Comparison of ENCODE assay signal across 16 cellular contexts in the genomic region with DNA sequence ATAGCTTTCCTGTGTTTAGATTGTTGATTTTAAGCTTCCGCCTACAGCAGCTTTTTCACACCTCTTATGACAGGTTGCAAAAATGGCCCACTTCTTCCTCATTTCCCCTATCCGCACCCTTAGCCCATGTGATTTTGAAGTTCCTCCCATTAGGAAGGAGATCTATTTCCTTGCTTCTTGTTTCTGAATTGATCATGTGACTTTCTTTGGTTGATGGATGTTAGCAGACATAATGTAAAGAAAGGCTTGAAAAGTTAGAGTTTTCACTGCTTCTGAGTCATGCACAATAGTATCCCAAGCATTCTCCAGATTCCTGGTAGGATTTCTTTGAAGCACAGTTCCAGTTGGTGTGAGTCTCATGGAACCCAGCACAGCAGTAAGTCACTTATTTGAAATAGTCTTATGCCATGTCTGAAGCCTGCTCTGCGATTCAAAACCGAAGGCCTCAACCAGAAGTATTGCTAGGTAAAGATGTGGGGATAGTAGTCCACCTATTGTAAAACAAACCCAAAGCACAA.
"Had no signal": no experiment of that assay in that cellular context is flagged by ENCODE, and none has a peak within 500 bp of the region (broad histone marks: within the 10 kb centered on the region; RNA-seq: fewer than 3 reads in every experiment).

No MANE protein-coding gene starts in this region.

- H3K4me1 ChIP-seq: ascending aorta, lower lobe of right lung, prostate gland, sigmoid colon had no signal

- H3K27me3 ChIP-seq: ascending aorta, cardiac muscle cell, hepatocyte, sigmoid colon had no signal

- ATAC-seq: activated CD8-positive, alpha-beta T cell treated with anti-CD3 and anti-CD28 coated beads, Interleukin-2, amount 10 ng/mL, durations not matched to agents 7 days and 5 days; lower lobe of right lung; naive thymus-derived CD4-positive, alpha-beta T cell; stimulated activated naive CD8-positive, alpha-beta T cell treated with anti-CD3 and anti-CD28 coated beads, Interleukin-15, Interleukin-2, amounts not matched to agents 100 U/mL and 50 U/mL, for 24 hours had no signal

- H3K36me3 ChIP-seq: ascending aorta, cardiac muscle cell, lower lobe of right lung, prostate gland, sigmoid colon had no signal

- H3K4me2 ChIP-seq: hepatocyte had no signal

- DNase-seq: activated CD4-positive, alpha-beta T cell treated with anti-CD3 and anti-CD28 coated beads for 4 hours; activated CD8-positive, alpha-beta memory T cell treated with anti-CD3 and anti-CD28 coated beads, Interleukin-2, amount 50 U/mL, for 48 hours; activated CD8-positive, alpha-beta T cell treated with anti-CD3 and anti-CD28 coated beads, Interleukin-2, amount 10 ng/mL, durations not matched to agents 7 days and 5 days; activated naive CD4-positive, alpha-beta T cell; cortex of kidney; effector memory CD4-positive, alpha-beta T cell; lower lobe of right lung; naive thymus-derived CD4-positive, alpha-beta T cell; occipital lobe; sigmoid colon; stimulated activated CD4-positive, alpha-beta T cell treated with anti-CD3 and anti-CD28 coated beads, Interleukin-2, amount 100 ng/mL, for 48 hours; stimulated activated naive CD8-positive, alpha-beta T cell treated with anti-CD3 and anti-CD28 coated beads, Interleukin-15, Interleukin-2, amounts not matched to agents 100 U/mL and 50 U/mL, for 24 hours had no signal

- H3K9me3 ChIP-seq: ascending aorta, lower lobe of right lung, prostate gland, sigmoid colon had no signal

- H3K4me3 ChIP-seq: ascending aorta, cardiac muscle cell, hepatocyte, lower lobe of right lung, prostate gland, sigmoid colon had no signal

- H3K79me2 ChIP-seq: hepatocyte had no signal

- H2AFZ ChIP-seq: hepatocyte had no signal

- H3K27ac ChIP-seq: ascending aorta, cardiac muscle cell, hepatocyte, lower lobe of right lung, prostate gland, sigmoid colon had no signal
